Comparison of ENCODE assay signal across 17 cellular contexts in genomic region chr3:9746330-9746729, GRCh38. TPM values are rescaled to one million over a fixed set of nuclear protein-coding genes. Genes with fewer than 3 reads are reported as not detected.
DNase-seq lines count a peak whose midpoint lies in the region; ATAC-seq and TF ChIP-seq lines count a peak whose summit lies in the region.
"Had no signal": no experiment of that assay in that cellular context is flagged by ENCODE, and none has a peak within 500 bp of the region (broad histone marks: within the 10 kb centered on the region; RNA-seq: fewer than 3 reads in every experiment).

No MANE protein-coding gene starts in this region.

- intact Hi-C loops in Calu3 (cut with micrococcal nuclease; ENCODE audit: unreplicated experiment): no loop called here
- intact Hi-C loops in ascending aorta (cut with DNase I): no loop called here

- no peaks in the 10 kb centered on the region for H4K20me1 ChIP-seq in SK-N-SH (ENCODE audit: insufficient read depth)

- H3K9me3 ChIP-seq in SK-N-SH: no peaks in the 10 kb centered on the region
- no peaks in the 10 kb centered on the region for H3K9me3 ChIP-seq in ascending aorta
- H3K9me3 ChIP-seq: HAP-1 had no signal

- peak overlapping the region; percentile 41 to 57 for H3K4me3 Mint-ChIP-seq in activated T-cell treated with anti-CD3 and anti-CD28 coated beads, Interleukin-2, amount 50 U/mL, for 72 hours
- no peak overlapping the region for H3K4me3 Mint-ChIP-seq in Calu3 (ENCODE audit: low read depth, unreplicated experiment)
- H3K4me3 Mint-ChIP-seq: central memory CD8-positive, alpha-beta T cell; T-helper 2 cell treated with Interferon-gamma antibody and Interleukin-4, amounts not matched to agents 5 μg/mL and 100 μg/mL, for 36 hours had no signal

- H3K27me3 ChIP-seq in SK-N-SH (ENCODE audit: insufficient read depth) (no peaks in the 10 kb centered on the region), ascending aorta (no peaks in the 10 kb centered on the region)

- DNase-seq in activated T-cell treated with anti-CD3 and anti-CD28 coated beads, Interleukin-2, amount 50 U/mL, for 72 hours: peak; percentile 49 to 71
- DNase-seq in activated T-cell treated with anti-CD3 and anti-CD28 coated beads for 4 hours (no peak), SK-N-SH (no peak), fibroblast of gingiva (ENCODE audit: low read depth) (peak; percentile 61), Calu3 (no peak), ascending aorta (ENCODE audit: low spot score in 2 of 2) (no peak)
- peak; percentile 64 for DNase-seq in stimulated activated CD8-positive, alpha-beta memory T cell treated with anti-CD3 and anti-CD28 coated beads, Interleukin-4, amount 100 ng/mL, for 48 hours
- DNase-seq in activated CD4-positive, CD25-positive, alpha-beta regulatory T cell treated with anti-CD3 and anti-CD28 coated beads, Interleukin-2, amount 50 U/mL, for 72 hours: no peak
- DNase-seq: activated CD8-positive, alpha-beta memory T cell treated with anti-CD3 and anti-CD28 coated beads, Interleukin-2, amount 50 U/mL, for 48 hours; AML-193; foreskin melanocyte; NCI-H2107; nucleus accumbens had no signal

- H3K27me3 Mint-ChIP-seq in activated T-cell treated with anti-CD3 and anti-CD28 coated beads, Interleukin-2, amount 50 U/mL, for 72 hours (ENCODE audit: low read depth): no peaks in the 10 kb centered on the region
- H3K27me3 Mint-ChIP-seq in Calu3 (ENCODE audit: unreplicated experiment): no peaks in the 10 kb centered on the region
- H3K27me3 Mint-ChIP-seq: central memory CD8-positive, alpha-beta T cell had no signal

- H3K27ac ChIP-seq in SK-N-SH (ENCODE audit: low read depth in 2 of 2, low read length in 1 of 2) (peak overlapping the region; percentile 40 to 55; a peak in 3 of 4 replicates), ascending aorta (no peak overlapping the region)
- H3K27ac ChIP-seq: KMS-11 had no signal

- H3K9ac ChIP-seq in SK-N-SH: no peak overlapping the region
- H3K9ac ChIP-seq: KMS-11 had no signal

- H3K36me3 ChIP-seq in SK-N-SH (replicated peaks in 1 of 2; ENCODE audit: control insufficient read depth in 1 of 2, insufficient read depth in 2 of 2, low read length in 1 of 2): peaks cover 43 to 66% of the 10 kb centered on the region in 2 experiments
- peaks cover 62 to 63% of the 10 kb centered on the region in 2 donors for H3K36me3 ChIP-seq in ascending aorta

- peak overlapping the region; percentile 83 for H3K27ac Mint-ChIP-seq in activated T-cell treated with anti-CD3 and anti-CD28 coated beads, Interleukin-2, amount 50 U/mL, for 72 hours
- no peak overlapping the region for H3K27ac Mint-ChIP-seq in Calu3 (ENCODE audit: unreplicated experiment)
- H3K27ac Mint-ChIP-seq: T-helper 2 cell treated with Interferon-gamma antibody and Interleukin-4, amounts not matched to agents 5 μg/mL and 100 μg/mL, for 36 hours had no signal

- POLR2A ChIA-PET in SK-N-SH (lab: Yijun Ruan, JAX): no interaction called here

- H3K9me3 Mint-ChIP-seq in activated T-cell treated with anti-CD3 and anti-CD28 coated beads, Interleukin-2, amount 50 U/mL, for 72 hours: no peaks in the 10 kb centered on the region
- no peaks in the 10 kb centered on the region for H3K9me3 Mint-ChIP-seq in Calu3 (ENCODE audit: low read depth, unreplicated experiment)
- H3K9me3 Mint-ChIP-seq: central memory CD8-positive, alpha-beta T cell; T-helper 2 cell treated with Interferon-gamma antibody and Interleukin-4, amounts not matched to agents 5 μg/mL and 100 μg/mL, for 36 hours had no signal

- H3K4me3 ChIP-seq in SK-N-SH (ENCODE audit: low read depth in 2 of 2, low read length in 1 of 2) (no peak overlapping the region), ascending aorta (no peak overlapping the region)
- H3K4me3 ChIP-seq: HAP-1 had no signal

- peak in 1 of 2 donors; percentile 29 for ATAC-seq in activated T-cell treated with anti-CD3 and anti-CD28 coated beads, Interleukin-2, amount 50 U/mL, for 72 hours (replicated peaks in 1 of 2)

- H3K36me3 Mint-ChIP-seq in activated T-cell treated with anti-CD3 and anti-CD28 coated beads, Interleukin-2, amount 50 U/mL, for 72 hours (ENCODE audit: insufficient read depth in 2 of 2): peaks cover 3 to 24% of the 10 kb centered on the region in 2 donors
- H3K36me3 Mint-ChIP-seq in Calu3 (ENCODE audit: insufficient read depth, unreplicated experiment): peaks cover 28% of the 10 kb centered on the region

- H3F3A ChIP-seq in SK-N-SH (replicated peaks; ENCODE audit: insufficient read depth): peaks cover 39% of the 10 kb centered on the region

- TF ChIP-seq CTCF in SK-N-SH (IDR thresholded peaks at IDR 0.05) (no peak), Calu3 (IDR thresholded peaks at IDR 0.05; ENCODE audit: unreplicated experiment) (no peak), ascending aorta (IDR thresholded peaks at IDR 0.05) (no peak)

- 38% methylated on average over 5 of the region's 5 CpGs for WGBS in SK-N-SH (ENCODE audit: low lambda C conversion rate)

- no peak; a peak in 1 of 4 replicates for TF ChIP-seq EP300 in SK-N-SH (IDR thresholded peaks at IDR 0.05; ENCODE audit: borderline replicate concordance in 1 of 2, low read depth in 1 of 2, low read length in 1 of 2)

- CTCF ChIA-PET in SK-N-SH (lab: Yijun Ruan, JAX) (no interaction called here), Calu3 (lab: Charles Lee) (no interaction called here)

- H3K9me2 ChIP-seq in SK-N-SH: no peaks in the 10 kb centered on the region

- H3K4me2 ChIP-seq in SK-N-SH: peak overlapping the region; percentile 30; the same call in 1 of the 2 replicates
- H3K4me2 ChIP-seq: KMS-11 had no signal

- H2AFZ ChIP-seq in SK-N-SH (ENCODE audit: low read depth): no peak overlapping the region

- no TSS peak for BruUV-seq in Calu3 (replicated peaks; lab: Mats Ljungman, UMichigan)

- H3K4me1 Mint-ChIP-seq in activated T-cell treated with anti-CD3 and anti-CD28 coated beads, Interleukin-2, amount 50 U/mL, for 72 hours (ENCODE audit: low read depth): peaks cover 60% of the 10 kb centered on the region
- peaks cover 7% of the 10 kb centered on the region for H3K4me1 Mint-ChIP-seq in Calu3 (ENCODE audit: low read depth, unreplicated experiment)

- H3K4me1 ChIP-seq in SK-N-SH (ENCODE audit: control insufficient read depth in 1 of 2, insufficient read depth in 2 of 2, low read depth in 1 of 2, low read length in 1 of 2) (peaks cover 12 to 24% of the 10 kb centered on the region in 2 experiments), ascending aorta (peaks cover 0 to 9% of the 10 kb centered on the region in 2 donors)

- TF ChIP-seq RAD21 in SK-N-SH (IDR thresholded peaks at IDR 0.05; ENCODE audit: low read length): no peak

- H3K79me2 ChIP-seq in SK-N-SH (ENCODE audit: insufficient read depth): peaks cover 21% of the 10 kb centered on the region

TF ChIP-seq in SK-N-SH, 30 proteins besides CTCF, POLR2A, EP300 and RAD21 (continues in another document):
- TF ChIP-seq POLR2AphosphoS5 (IDR thresholded peaks at IDR 0.05; ENCODE audit: low read depth, low read length): peak; percentile 28; the same call in 1 of the 2 replicates
- TF ChIP-seq MAX (IDR thresholded peaks at IDR 0.05; ENCODE audit: low read depth): peak; percentile 74
- TF ChIP-seq JUND (IDR thresholded peaks at IDR 0.05): peak; percentile 78

RNA-seq across cellular contexts. Expression of gene OGG1, which starts 3.4 kb away (rescaled TPM):
- 10 to 100 TPM; 31.0 to 33.4 TPM for total RNA-seq in activated T-cell treated with anti-CD3 and anti-CD28 coated beads, Interleukin-2, amount 50 U/mL, for 72 hours
- polyA plus RNA-seq in SK-N-SH (2012; rRNA removed): 26.8 and 30.9 TPM in 2 replicates
- polyA plus RNA-seq in SK-N-SH (2012; cell fraction: cytosol; rRNA removed): 15.2 and 22.6 TPM in 2 replicates
- polyA plus RNA-seq in SK-N-SH (2012; cell fraction: nucleus; rRNA removed): 48.8 and 49.9 TPM in 2 replicates
- total RNA-seq in Calu3 (2022): 17.1 and 21.8 TPM in 2 replicates
- 36.0 TPM for total RNA-seq in ascending aorta

RNA-seq across cellular contexts. Expression of gene BRPF1, which starts 14.8 kb away (rescaled TPM):
- total RNA-seq in activated T-cell treated with anti-CD3 and anti-CD28 coated beads, Interleukin-2, amount 50 U/mL, for 72 hours: 10 to 100 TPM; 34.6 to 42.7 TPM
- polyA plus RNA-seq in SK-N-SH (2012; rRNA removed): 12.0 and 13.0 TPM in 2 replicates
- polyA plus RNA-seq in SK-N-SH (2012; cell fraction: cytosol; rRNA removed): 6.7 and 8.3 TPM in 2 replicates
- 30.8 and 38.8 TPM in 2 replicates for polyA plus RNA-seq in SK-N-SH (2012; cell fraction: nucleus; rRNA removed)
- total RNA-seq in Calu3 (2022): 19.8 and 20.4 TPM in 2 replicates
- 18.6 TPM for total RNA-seq in ascending aorta

RNA-seq across cellular contexts. Expression of gene CAMK1, which starts 23.4 kb away (rescaled TPM):
- total RNA-seq in activated T-cell treated with anti-CD3 and anti-CD28 coated beads, Interleukin-2, amount 50 U/mL, for 72 hours: 10 to 100 TPM; 38.6 to 47.4 TPM
- polyA plus RNA-seq in SK-N-SH (2012; rRNA removed): 44.9 and 47.1 TPM in 2 replicates
- polyA plus RNA-seq in SK-N-SH (2012; cell fraction: cytosol; rRNA removed): 30.5 and 35.8 TPM in 2 replicates
- polyA plus RNA-seq in SK-N-SH (2012; cell fraction: nucleus; rRNA removed): 39.3 and 46.4 TPM in 2 replicates
- total RNA-seq in Calu3 (2022): 4.1 and 7.2 TPM in 2 replicates
- total RNA-seq in ascending aorta: 82.9 TPM

RNA-seq across cellular contexts. Expression of gene CPNE9, which starts 42.7 kb away (rescaled TPM):
- total RNA-seq in activated T-cell treated with anti-CD3 and anti-CD28 coated beads, Interleukin-2, amount 50 U/mL, for 72 hours: under 1 TPM; 0.46 to 0.77 TPM
- polyA plus RNA-seq in SK-N-SH (2012; rRNA removed): 0.03 and 0.06 TPM in 2 replicates
- polyA plus RNA-seq in SK-N-SH (2012; cell fraction: cytosol; rRNA removed): 0.12 and 0.13 TPM in 2 replicates
- 0.17 and 0.27 TPM in 2 replicates for polyA plus RNA-seq in SK-N-SH (2012; cell fraction: nucleus; rRNA removed)
- not detected in 2 replicates for total RNA-seq in Calu3 (2022)
- not detected for total RNA-seq in ascending aorta

RNA-seq across cellular contexts. Expression of gene TADA3, which starts 45.9 kb away (rescaled TPM):
- total RNA-seq in activated T-cell treated with anti-CD3 and anti-CD28 coated beads, Interleukin-2, amount 50 U/mL, for 72 hours: 100 to 1,000 TPM; 105 to 112 TPM
- polyA plus RNA-seq in SK-N-SH (2012; rRNA removed): 84.1 and 102 TPM in 2 replicates
- 54.6 and 75.9 TPM in 2 replicates for polyA plus RNA-seq in SK-N-SH (2012; cell fraction: cytosol; rRNA removed)
- 67.6 and 74.7 TPM in 2 replicates for polyA plus RNA-seq in SK-N-SH (2012; cell fraction: nucleus; rRNA removed)
- 45.8 and 48.5 TPM in 2 replicates for total RNA-seq in Calu3 (2022)
- total RNA-seq in ascending aorta: 106 TPM

Comparison
In these comparisons a context has a peak if more than half of its experiments do, and no peak if none do; other contexts are left out.
1. DNase-seq: peak in activated T-cell treated with anti-CD3 and anti-CD28 coated beads, Interleukin-2, amount 50 U/mL, for 72 hours (2 of 2), fibroblast of gingiva (single experiment) and stimulated activated CD8-positive, alpha-beta memory T cell treated with anti-CD3 and anti-CD28 coated beads, Interleukin-4, amount 100 ng/mL, for 48 hours (single experiment); none in activated T-cell treated with anti-CD3 and anti-CD28 coated beads for 4 hours (single experiment), SK-N-SH (single experiment), Calu3 (single experiment), activated CD4-positive, CD25-positive, alpha-beta regulatory T cell treated with anti-CD3 and anti-CD28 coated beads, Interleukin-2, amount 50 U/mL, for 72 hours (single experiment) and ascending aorta (0 of 2).
2. H3K27ac ChIP-seq: peak in SK-N-SH (2 of 2); none in ascending aorta (0 of 2).